ENCODE assay signal across 26 cellular contexts in genomic region chr15:38904298-38904697, GRCh38.
"Had no signal": no experiment of that assay in that cellular context is flagged by ENCODE, and none has a peak within 500 bp of the region (broad histone marks: within the 10 kb centered on the region; RNA-seq: fewer than 3 reads in every experiment).

No MANE protein-coding gene starts in this region.

- H3K27ac ChIP-seq: esophagus muscularis mucosa, left ventricle myocardium inferior, neural progenitor cell, parathyroid adenoma, stomach, thyroid gland had no signal

- H3K4me3 Mint-ChIP-seq: memory B cell; mesothelial cell of epicardium; naive thymus-derived CD4-positive, alpha-beta T cell; nephron; neural progenitor cell; stimulated activated effector memory CD8-positive, alpha-beta T cell treated with anti-CD3 and anti-CD28 coated beads, Interleukin-12 subunit alpha, Interleukin-12 subunit beta, amount 100 ng/mL, for 72 hours; type B pancreatic cell had no signal

- H3K4me1 Mint-ChIP-seq: memory B cell; nephron; neural progenitor cell; stimulated activated effector memory CD8-positive, alpha-beta T cell treated with anti-CD3 and anti-CD28 coated beads, Interleukin-12 subunit alpha, Interleukin-12 subunit beta, amount 100 ng/mL, for 72 hours had no signal

- H3K9ac ChIP-seq: neural progenitor cell, parathyroid adenoma had no signal

- H3K36me3 ChIP-seq: esophagus muscularis mucosa, left ventricle myocardium inferior, neural progenitor cell, stomach, thyroid gland had no signal

- ATAC-seq: left cardiac atrium; mucosa of descending colon; naive thymus-derived CD4-positive, alpha-beta T cell; sciatic nerve; stimulated activated effector memory CD8-positive, alpha-beta T cell treated with anti-CD3 and anti-CD28 coated beads, Interleukin-12 subunit alpha, Interleukin-12 subunit beta, amount 100 ng/mL, for 72 hours had no signal

- H3K4me2 ChIP-seq: neural progenitor cell had no signal

- H3K27me3 ChIP-seq: esophagus muscularis mucosa, neural progenitor cell, stomach, thyroid gland had no signal

- H3K27ac Mint-ChIP-seq: memory B cell; mesothelial cell of epicardium; naive thymus-derived CD4-positive, alpha-beta T cell; neural progenitor cell; progenitor cell of endocrine pancreas; stimulated activated effector memory CD8-positive, alpha-beta T cell treated with anti-CD3 and anti-CD28 coated beads, Interleukin-12 subunit alpha, Interleukin-12 subunit beta, amount 100 ng/mL, for 72 hours; type B pancreatic cell had no signal

- H3K27me3 Mint-ChIP-seq: memory B cell, progenitor cell of endocrine pancreas, type B pancreatic cell had no signal

- H3K36me3 Mint-ChIP-seq: memory B cell; naive thymus-derived CD4-positive, alpha-beta T cell; neural progenitor cell; stimulated activated effector memory CD8-positive, alpha-beta T cell treated with anti-CD3 and anti-CD28 coated beads, Interleukin-12 subunit alpha, Interleukin-12 subunit beta, amount 100 ng/mL, for 72 hours; type B pancreatic cell had no signal

- FAIRE-seq: endothelial cell of umbilical vein, urothelium cell line had no signal

- H3K79me2 ChIP-seq: parathyroid adenoma had no signal

- H3K9me3 ChIP-seq: mucosa of descending colon, thyroid gland had no signal

- DNase-seq: effector CD8-positive, alpha-beta T cell; foreskin melanocyte; hypothalamus; kidney; left cardiac atrium; left ventricle myocardium inferior; mucosa of descending colon; naive thymus-derived CD4-positive, alpha-beta T cell; stimulated activated CD4-positive, alpha-beta T cell treated with anti-CD3 and anti-CD28 coated beads, Interleukin-2, amount 100 ng/mL, for 24 hours; stimulated activated CD4-positive, alpha-beta T cell treated with anti-CD3 and anti-CD28 coated beads, Interleukin-4, amount 100 ng/mL, for 24 hours; stimulated activated naive CD4-positive, alpha-beta T cell treated with Interleukin-2 at 50 U/mL for 16 hours; stomach; thyroid gland had no signal

- H2AFZ ChIP-seq: neural progenitor cell, parathyroid adenoma had no signal

- H3K4me1 ChIP-seq: esophagus muscularis mucosa, left ventricle myocardium inferior, parathyroid adenoma, stomach, thyroid gland had no signal

- H3K4me3 ChIP-seq: esophagus muscularis mucosa, left ventricle myocardium inferior, lung, mucosa of descending colon, neural progenitor cell, stomach, thyroid gland had no signal

- H3K9me3 Mint-ChIP-seq: stimulated activated effector memory CD8-positive, alpha-beta T cell treated with anti-CD3 and anti-CD28 coated beads, Interleukin-12 subunit alpha, Interleukin-12 subunit beta, amount 100 ng/mL, for 72 hours had no signal
